ENCODE assay signal across 21 cellular contexts in the genomic region with DNA sequence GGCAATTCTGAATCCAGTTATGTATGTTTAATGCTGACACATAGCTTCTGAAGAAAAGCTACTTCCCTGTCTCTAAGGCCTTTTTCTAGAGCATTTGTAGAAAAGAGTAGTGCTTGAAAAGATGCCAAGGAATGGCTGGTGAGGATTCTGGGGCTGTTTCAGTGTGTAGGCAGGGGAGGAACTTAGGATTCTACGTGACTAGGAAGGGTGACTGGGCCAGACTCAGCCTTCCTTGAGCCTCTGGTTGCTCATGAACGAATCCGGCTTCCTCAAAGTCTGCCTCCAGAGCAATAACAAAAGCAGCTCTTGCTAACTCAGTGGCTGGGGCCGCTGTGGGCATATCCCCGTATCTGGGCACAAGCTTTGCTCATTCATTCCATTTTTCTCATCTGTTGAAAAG.
DNase-seq lines count a peak whose midpoint lies in the region; ATAC-seq, FAIRE-seq and TF ChIP-seq lines count a peak whose summit lies in the region.
"Had no signal": no experiment of that assay in that cellular context is flagged by ENCODE, and none has a peak within 500 bp of the region (broad histone marks: within the 10 kb centered on the region; RNA-seq: fewer than 3 reads in every experiment).

No MANE protein-coding gene starts in this region.

- peak; percentile 55 for ATAC-seq in omental fat pad (ENCODE audit: low FRiP score)
- no peak for ATAC-seq in stimulated activated memory B cell treated with anti-CD40 and anti-IgM and Interleukin-4, amounts not matched to agents 10 μg/mL and 1 μg/mL and 100 μg/mL, for 72 hours
- ATAC-seq: activated T-helper 17 cell treated with anti-CD3 and anti-CD28 coated beads, Interleukin-2, amount 50 U/mL, for 72 hours; natural killer cell treated with Interleukin-12 subunit alpha and Interleukin-12 subunit beta and Interleukin-15 and Interleukin-18, amount 100 ng/mL, for 72 hours had no signal

- H3F3A ChIP-seq in GM23248 (ENCODE audit: insufficient read depth), result no peaks in the 10 kb centered on the region

- peaks cover 40% of the 10 kb centered on the region for H3K27me3 ChIP-seq in GM23248 (replicated peaks; ENCODE audit: insufficient read depth)
- no peaks in the 10 kb centered on the region for H3K27me3 ChIP-seq in astrocyte (ENCODE audit: insufficient read depth, low read length)
- no peaks in the 10 kb centered on the region for H3K27me3 ChIP-seq in iPS-20b (ENCODE audit: insufficient read depth, low read length)

- H3K79me2 ChIP-seq in GM23248 (ENCODE audit: insufficient read depth) (no peaks in the 10 kb centered on the region), astrocyte (ENCODE audit: insufficient read depth, low read length) (no peaks in the 10 kb centered on the region)

- no peak for FAIRE-seq in astrocyte (lab: Jason Lieb, UNC)
- FAIRE-seq: GM18507 had no signal

- H3K4me3 ChIP-seq in GM23248 (no peak overlapping the region), astrocyte (ENCODE audit: insufficient read depth, low read depth, low read length) (no peak overlapping the region), iPS-20b (ENCODE audit: low read length) (no peak overlapping the region)

- H3K27ac Mint-ChIP-seq in astrocyte (ENCODE audit: unreplicated experiment), result no peak overlapping the region
- H3K27ac Mint-ChIP-seq in stimulated activated memory B cell treated with anti-CD40 and anti-IgM and Interleukin-4, amounts not matched to agents 10 μg/mL and 1 μg/mL and 100 μg/mL, for 72 hours, result no peak overlapping the region
- H3K27ac Mint-ChIP-seq: activated T-helper 17 cell treated with anti-CD3 and anti-CD28 coated beads, Interleukin-2, amount 50 U/mL, for 72 hours; CD4-positive, alpha-beta memory T cell; natural killer cell treated with Interleukin-12 subunit alpha and Interleukin-12 subunit beta and Interleukin-15 and Interleukin-18, amount 100 ng/mL, for 72 hours had no signal

- in situ Hi-C loops in GM23248 (cut with MboI), result no loop called here

- no peaks in the 10 kb centered on the region for H3K9me3 ChIP-seq in GM23248 (ENCODE audit: low read depth)
- no peaks in the 10 kb centered on the region for H3K9me3 ChIP-seq in astrocyte (ENCODE audit: insufficient read depth, low read depth, low read length)
- H3K9me3 ChIP-seq in iPS-20b (ENCODE audit: insufficient read depth, low read depth, low read length), result no peaks in the 10 kb centered on the region

- H3K36me3 Mint-ChIP-seq in astrocyte (ENCODE audit: low read depth, unreplicated experiment), result no peaks in the 10 kb centered on the region
- no peaks in the 10 kb centered on the region for H3K36me3 Mint-ChIP-seq in stimulated activated memory B cell treated with anti-CD40 and anti-IgM and Interleukin-4, amounts not matched to agents 10 μg/mL and 1 μg/mL and 100 μg/mL, for 72 hours
- H3K36me3 Mint-ChIP-seq: CD4-positive, alpha-beta memory T cell; natural killer cell treated with Interleukin-12 subunit alpha and Interleukin-12 subunit beta and Interleukin-15 and Interleukin-18, amount 100 ng/mL, for 72 hours had no signal

- H3K4me3 Mint-ChIP-seq in astrocyte (ENCODE audit: unreplicated experiment), result no peak overlapping the region
- no peak overlapping the region for H3K4me3 Mint-ChIP-seq in stimulated activated memory B cell treated with anti-CD40 and anti-IgM and Interleukin-4, amounts not matched to agents 10 μg/mL and 1 μg/mL and 100 μg/mL, for 72 hours
- H3K4me3 Mint-ChIP-seq: activated T-helper 17 cell treated with anti-CD3 and anti-CD28 coated beads, Interleukin-2, amount 50 U/mL, for 72 hours; CD4-positive, alpha-beta memory T cell; natural killer cell treated with Interleukin-12 subunit alpha and Interleukin-12 subunit beta and Interleukin-15 and Interleukin-18, amount 100 ng/mL, for 72 hours had no signal

- H2AFZ ChIP-seq in GM23248, result no peak overlapping the region
- H2AFZ ChIP-seq in astrocyte (ENCODE audit: low read depth, low read length), result no peak overlapping the region

- no peak overlapping the region for H3K4me2 ChIP-seq in GM23248 (ENCODE audit: unreplicated experiment)
- no peak overlapping the region for H3K4me2 ChIP-seq in astrocyte (ENCODE audit: low read length)

- H3K4me1 ChIP-seq in GM23248 (ENCODE audit: insufficient read depth), result no peaks in the 10 kb centered on the region; the same call in 1 of the 2 replicates
- H3K4me1 ChIP-seq in astrocyte (ENCODE audit: insufficient read depth, low read length), result no peaks in the 10 kb centered on the region
- H3K4me1 ChIP-seq in iPS-20b (ENCODE audit: insufficient read depth, low read length), result peaks cover 22% of the 10 kb centered on the region

- TF ChIP-seq CTCF in astrocyte (IDR thresholded peaks at IDR 0.05; ENCODE audit: insufficient read depth, low read depth, low read length) (no peak), omental fat pad (IDR thresholded peaks at IDR 0.05) (no peak)

- WGBS in GM23248 (ENCODE audit: low coverage in 1 of 2, low lambda C conversion rate in 2 of 2, missing lambda C conversion rate in 2 of 2), 2 experiments, result 30 to 46% methylated on average over 5 of the region's 5 CpGs

- no peaks in the 10 kb centered on the region for H3K36me3 ChIP-seq in GM23248 (ENCODE audit: low read depth)
- no peaks in the 10 kb centered on the region for H3K36me3 ChIP-seq in astrocyte (ENCODE audit: insufficient read depth, low read length)
- H3K36me3 ChIP-seq in iPS-20b (ENCODE audit: insufficient read depth, low read depth, low read length), result no peaks in the 10 kb centered on the region

- peak; percentile 59 for DNase-seq in GM23248
- DNase-seq in astrocyte (ENCODE audit: low read depth), result peak; percentile 34
- no peak for DNase-seq in omental fat pad (ENCODE audit: low spot score)
- no peak for DNase-seq in activated T-cell treated with anti-CD3 and anti-CD28 coated beads, Interleukin-2, amount 50 U/mL, for 1 hour
- DNase-seq in NCI-H2081 treated with DMSO at 0.1 percent for 48 hours (lab: John Stamatoyannopoulos, UW), result no peak
- no peak for DNase-seq in germinal center (ENCODE audit: low spot score)
- DNase-seq: activated CD4-positive, CD25-positive, alpha-beta regulatory T cell; activated CD8-positive, alpha-beta memory T cell treated with anti-CD3 and anti-CD28 coated beads for 24 hours; amniotic stem cell; CD4-positive, alpha-beta memory T cell; DMS79; foreskin fibroblast; NCI-H187; NCI-H510A treated with DMSO at 0.1 percent for 48 hours; retina; SIG-M5 had no signal

- H3K4me1 Mint-ChIP-seq in astrocyte (ENCODE audit: low read depth, unreplicated experiment), result peaks cover 7% of the 10 kb centered on the region
- no peaks in the 10 kb centered on the region for H3K4me1 Mint-ChIP-seq in stimulated activated memory B cell treated with anti-CD40 and anti-IgM and Interleukin-4, amounts not matched to agents 10 μg/mL and 1 μg/mL and 100 μg/mL, for 72 hours
- H3K4me1 Mint-ChIP-seq: activated T-helper 17 cell treated with anti-CD3 and anti-CD28 coated beads, Interleukin-2, amount 50 U/mL, for 72 hours; CD4-positive, alpha-beta memory T cell had no signal

- no peak overlapping the region for H3K27ac ChIP-seq in GM23248
- no peak overlapping the region for H3K27ac ChIP-seq in astrocyte (ENCODE audit: low read depth, low read length)
- H3K27ac ChIP-seq in iPS-20b (ENCODE audit: low read length), result no peak overlapping the region

- no peaks in the 10 kb centered on the region for H3K9me2 ChIP-seq in GM23248 (ENCODE audit: insufficient read depth)

- H3K27me3 Mint-ChIP-seq in astrocyte (ENCODE audit: low read depth, unreplicated experiment), result no peaks in the 10 kb centered on the region
- no peaks in the 10 kb centered on the region for H3K27me3 Mint-ChIP-seq in stimulated activated memory B cell treated with anti-CD40 and anti-IgM and Interleukin-4, amounts not matched to agents 10 μg/mL and 1 μg/mL and 100 μg/mL, for 72 hours

- H3K9me3 Mint-ChIP-seq in astrocyte (ENCODE audit: unreplicated experiment), result no peaks in the 10 kb centered on the region
- peaks cover 12% of the 10 kb centered on the region for H3K9me3 Mint-ChIP-seq in stimulated activated memory B cell treated with anti-CD40 and anti-IgM and Interleukin-4, amounts not matched to agents 10 μg/mL and 1 μg/mL and 100 μg/mL, for 72 hours

- H3K9ac ChIP-seq in GM23248, result no peak overlapping the region
- H3K9ac ChIP-seq in astrocyte (ENCODE audit: low read length), result no peak overlapping the region
- H3K9ac ChIP-seq in iPS-20b (ENCODE audit: low read depth, low read length), result peak overlapping the region; percentile 43; the same call in 1 of the 2 replicates

- H4K20me1 ChIP-seq in GM23248 (ENCODE audit: insufficient read depth) (no peaks in the 10 kb centered on the region), astrocyte (ENCODE audit: insufficient read depth, low read length) (no peaks in the 10 kb centered on the region)

Comparison
In these comparisons a context has a peak if more than half of its experiments do, and no peak if none do; other contexts are left out.
1. DNase-seq: peak in GM23248 (single experiment) and astrocyte (single experiment); none in omental fat pad (single experiment), activated T-cell treated with anti-CD3 and anti-CD28 coated beads, Interleukin-2, amount 50 U/mL, for 1 hour (single experiment), NCI-H2081 treated with DMSO at 0.1 percent for 48 hours (single experiment) and germinal center (single experiment).